In genomic region chr9:101707708-101708107, GRCh38 we compare ENCODE assay signal across 2 cellular contexts.
TF ChIP-seq lines count a peak whose summit lies in the region.

No MANE protein-coding gene starts in this region.

TF ChIP-seq in liver, 16 proteins besides CTCF, POLR2A, EP300 and RAD21 (continued from another document):
- TF ChIP-seq YY1 (IDR thresholded peaks at IDR 0.05) = no peak
- TF ChIP-seq FOXA1 (IDR thresholded peaks at IDR 0.05) = no peak
- no peak for TF ChIP-seq ATF3 (IDR thresholded peaks at IDR 0.05)
- TF ChIP-seq FOXA2 (IDR thresholded peaks at IDR 0.05) = no peak
- no peak for TF ChIP-seq NR2F2 (IDR thresholded peaks at IDR 0.05)
- no peak for TF ChIP-seq HNF4A (conservative IDR thresholded peaks at IDR 0.05)
- TF ChIP-seq, protein P1, sequence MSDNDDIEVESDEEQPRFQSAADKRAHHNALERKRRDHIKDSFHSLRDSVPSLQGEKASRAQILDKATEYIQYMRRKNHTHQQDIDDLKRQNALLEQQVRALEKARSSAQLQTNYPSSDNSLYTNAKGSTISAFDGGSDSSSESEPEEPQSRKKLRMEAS (IDR thresholded peaks at IDR 0.05) = no peak
- no peak for TF ChIP-seq EGR1 (IDR thresholded peaks at IDR 0.05; ENCODE audit: low read depth in 2 of 2)
- no peak for TF ChIP-seq RXRA (IDR thresholded peaks at IDR 0.05)
- no peak for TF ChIP-seq GABPA (IDR thresholded peaks at IDR 0.05 in 1 of 2, conservative IDR thresholded peaks at IDR 0.05 in 1 of 2)
- no peak for TF ChIP-seq TAF1 (conservative IDR thresholded peaks at IDR 0.05)
- no peak for TF ChIP-seq JUND (IDR thresholded peaks at IDR 0.05)
- no peak for TF ChIP-seq SP1 (IDR thresholded peaks at IDR 0.05)
- no peak for TF ChIP-seq ZBTB33 (IDR thresholded peaks at IDR 0.05)

TF ChIP-seq in HepG2, 621 proteins besides CTCF, POLR2A, EP300 and RAD21 (continued from another document):
- no peak for TF ChIP-seq ZGPAT (CRISPR knock-in tag; IDR thresholded peaks at IDR 0.05)
- no peak for TF ChIP-seq ZNF784 (CRISPR knock-in tag; IDR thresholded peaks at IDR 0.05; ENCODE audit: borderline replicate concordance)
- no peak for TF ChIP-seq MLLT10 (CRISPR knock-in tag; IDR thresholded peaks at IDR 0.05)
- TF ChIP-seq TAF15 (IDR thresholded peaks at IDR 0.05; ENCODE audit: low read depth, low read length, poor library complexity, severe bottlenecking) = no peak
- no peak for TF ChIP-seq ZNF256 (CRISPR knock-in tag; conservative IDR thresholded peaks at IDR 0.05)
- TF ChIP-seq ZNF782 (CRISPR knock-in tag; IDR thresholded peaks at IDR 0.05; ENCODE audit: borderline replicate concordance) = no peak
- no peak for TF ChIP-seq IRF2 (CRISPR knock-in tag; IDR thresholded peaks at IDR 0.05)
